Comparison of ENCODE assay signal across 19 cellular contexts in genomic region chr13:111947876-111948275, GRCh38.
DNase-seq lines count a peak whose midpoint lies in the region; ATAC-seq and TF ChIP-seq lines count a peak whose summit lies in the region.
"Had no signal": no experiment of that assay in that cellular context is flagged by ENCODE, and none has a peak within 500 bp of the region (broad histone marks: within the 10 kb centered on the region; RNA-seq: fewer than 3 reads in every experiment).

No MANE protein-coding gene starts in this region.

- no peak for TF ChIP-seq POLR2A in vagina (IDR thresholded peaks at IDR 0.05)

- no peak for ATAC-seq in activated CD8-positive, alpha-beta memory T cell treated with anti-CD3 and anti-CD28 coated beads, Interleukin-2, amount 10 ng/mL, durations not matched to agents 7 days and 5 days
- ATAC-seq in HG03571 (IDR thresholded peaks at IDR 0.05; ENCODE audit: unreplicated experiment), result no peak
- ATAC-seq: GM12878 had no signal

- no peak overlapping the region for H3K27ac Mint-ChIP-seq in activated CD8-positive, alpha-beta memory T cell treated with anti-CD3 and anti-CD28 coated beads, Interleukin-2, amount 10 ng/mL, durations not matched to agents 7 days and 5 days
- no peak overlapping the region for H3K27ac Mint-ChIP-seq in chondrocyte (ENCODE audit: unreplicated experiment)
- H3K27ac Mint-ChIP-seq: CD4-positive, CD25-positive, alpha-beta regulatory T cell had no signal

- CTCF ChIA-PET in activated CD8-positive, alpha-beta memory T cell treated with anti-CD3 and anti-CD28 coated beads, Interleukin-2, amount 10 ng/mL, durations not matched to agents 7 days and 5 days (lab: Charles Lee), result no interaction called here

- intact Hi-C loops in vagina (cut with DNase I), result no loop called here

- TF ChIP-seq CTCF in chondrocyte (IDR thresholded peaks at IDR 0.05), result no peak
- no peak for TF ChIP-seq CTCF in vagina (IDR thresholded peaks at IDR 0.05)

- H3K9me3 Mint-ChIP-seq in activated CD8-positive, alpha-beta memory T cell treated with anti-CD3 and anti-CD28 coated beads, Interleukin-2, amount 10 ng/mL, durations not matched to agents 7 days and 5 days (ENCODE audit: low read depth), result no peaks in the 10 kb centered on the region
- H3K9me3 Mint-ChIP-seq in chondrocyte (ENCODE audit: low read depth), result peaks cover 21% of the 10 kb centered on the region

- H3K4me3 ChIP-seq in vagina, result no peak overlapping the region
- H3K4me3 ChIP-seq: GM12878, GM23248 had no signal

- no peak overlapping the region for H3K27ac ChIP-seq in vagina
- H3K27ac ChIP-seq: GM23248 had no signal

- H3K36me3 ChIP-seq in vagina, result no peaks in the 10 kb centered on the region
- H3K36me3 ChIP-seq: BE2C had no signal

- H3K36me3 Mint-ChIP-seq in activated CD8-positive, alpha-beta memory T cell treated with anti-CD3 and anti-CD28 coated beads, Interleukin-2, amount 10 ng/mL, durations not matched to agents 7 days and 5 days, result no peaks in the 10 kb centered on the region
- peaks cover 2% of the 10 kb centered on the region for H3K36me3 Mint-ChIP-seq in chondrocyte (ENCODE audit: low read depth)
- H3K36me3 Mint-ChIP-seq: CD4-positive, CD25-positive, alpha-beta regulatory T cell; CD8-positive, alpha-beta memory T cell had no signal

- H3K9me3 ChIP-seq in vagina, result no peaks in the 10 kb centered on the region
- H3K9me3 ChIP-seq: BE2C had no signal

- no peaks in the 10 kb centered on the region for H3K27me3 Mint-ChIP-seq in activated CD8-positive, alpha-beta memory T cell treated with anti-CD3 and anti-CD28 coated beads, Interleukin-2, amount 10 ng/mL, durations not matched to agents 7 days and 5 days
- peaks cover 2% of the 10 kb centered on the region for H3K27me3 Mint-ChIP-seq in chondrocyte (ENCODE audit: low read depth)
- H3K27me3 Mint-ChIP-seq: CD4-positive, CD25-positive, alpha-beta regulatory T cell had no signal

- H3K4me1 ChIP-seq in vagina, result no peaks in the 10 kb centered on the region
- H3K4me1 ChIP-seq: BE2C had no signal

- no peak overlapping the region for H3K4me3 Mint-ChIP-seq in activated CD8-positive, alpha-beta memory T cell treated with anti-CD3 and anti-CD28 coated beads, Interleukin-2, amount 10 ng/mL, durations not matched to agents 7 days and 5 days
- H3K4me3 Mint-ChIP-seq in chondrocyte (ENCODE audit: unreplicated experiment), result no peak overlapping the region
- H3K4me3 Mint-ChIP-seq: CD4-positive, CD25-positive, alpha-beta regulatory T cell; CD8-positive, alpha-beta memory T cell had no signal

- DNase-seq in activated CD8-positive, alpha-beta memory T cell treated with anti-CD3 and anti-CD28 coated beads, Interleukin-2, amount 10 ng/mL, durations not matched to agents 7 days and 5 days, result peak; percentile 2
- DNase-seq in activated CD8-positive, alpha-beta memory T cell treated with anti-CD3 and anti-CD28 coated beads, Interleukin-2, amount 50 U/mL, for 48 hours, result no peak
- peak; percentile 50 for DNase-seq in chondrocyte (ENCODE audit: low spot score)
- peak; percentile 72 for DNase-seq in mesenteric fat pad (ENCODE audit: low spot score)
- DNase-seq in vagina (ENCODE audit: extremely low spot score in 2 of 2), result peak; percentile 43 to 71
- no peak for DNase-seq in NCI-H226
- DNase-seq: BE2C; C1 segment of cervical spinal cord; CD4-positive, CD25-positive, alpha-beta regulatory T cell; CD8-positive, alpha-beta memory T cell; DMS 273 treated with DMSO at 0.1 percent for 48 hours; DMS53; DND-41; EL; GM23248; HCEC 1CT; IMR-90 had no signal

- H3K4me1 Mint-ChIP-seq in activated CD8-positive, alpha-beta memory T cell treated with anti-CD3 and anti-CD28 coated beads, Interleukin-2, amount 10 ng/mL, durations not matched to agents 7 days and 5 days, result no peaks in the 10 kb centered on the region
- no peaks in the 10 kb centered on the region for H3K4me1 Mint-ChIP-seq in chondrocyte (ENCODE audit: low read depth)
- H3K4me1 Mint-ChIP-seq: CD4-positive, CD25-positive, alpha-beta regulatory T cell; CD8-positive, alpha-beta memory T cell had no signal

- no peaks in the 10 kb centered on the region for H3K27me3 ChIP-seq in vagina

Comparison
In these comparisons a context has a peak if more than half of its experiments do, and no peak if none do; other contexts are left out.
1. DNase-seq: peak in activated CD8-positive, alpha-beta memory T cell treated with anti-CD3 and anti-CD28 coated beads, Interleukin-2, amount 10 ng/mL, durations not matched to agents 7 days and 5 days (single experiment), chondrocyte (single experiment), mesenteric fat pad (single experiment) and vagina (2 of 2); none in activated CD8-positive, alpha-beta memory T cell treated with anti-CD3 and anti-CD28 coated beads, Interleukin-2, amount 50 U/mL, for 48 hours (single experiment) and NCI-H226 (single experiment).